38 cellular contexts compared by ENCODE assay signal in the genomic region with DNA sequence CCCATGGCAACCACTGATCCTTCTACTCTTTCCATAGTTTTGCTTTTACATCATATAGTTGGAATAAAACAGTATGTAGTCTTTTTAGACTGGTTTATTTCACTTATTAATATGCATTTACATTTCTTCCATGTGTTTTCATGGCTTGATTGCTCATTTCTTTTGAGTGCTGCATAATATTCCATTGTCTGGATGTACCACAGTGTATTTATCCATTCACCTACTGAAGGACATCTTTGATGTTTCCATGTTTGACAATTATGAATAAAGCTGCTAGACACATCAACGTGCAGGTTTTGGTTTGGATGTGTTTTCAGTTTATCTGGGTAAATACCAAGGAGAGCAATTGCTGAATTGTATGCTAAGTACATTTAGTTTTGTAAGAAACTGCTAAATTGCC.
"Had no signal": no experiment of that assay in that cellular context is flagged by ENCODE, and none has a peak within 500 bp of the region (broad histone marks: within the 10 kb centered on the region; RNA-seq: fewer than 3 reads in every experiment).

No MANE protein-coding gene starts in this region.

- H3K4me1 Mint-ChIP-seq: activated naive CD4-positive, alpha-beta T cell treated with anti-CD3 and anti-CD28 coated beads, Interleukin-2, amount 10 ng/mL, durations not matched to agents 7 days and 5 days; activated naive CD4-positive, alpha-beta T cell treated with anti-CD3 and anti-CD28 coated beads, Interleukin-2, amount 50 U/mL, for 24 hours; activated naive CD8-positive, alpha-beta T cell treated with anti-CD3 and anti-CD28 coated beads for 36 hours; activated naive CD8-positive, alpha-beta T cell treated with anti-CD3 and anti-CD28 coated beads, Interleukin-2, amount 10 ng/mL, durations not matched to agents 7 days and 5 days; activated naive CD8-positive, alpha-beta T cell treated with anti-CD3 and anti-CD28 coated beads, Interleukin-2, amount 50 U/mL, for 24 hours; activated T-helper 17 cell treated with anti-CD3 and anti-CD28 coated beads, Interleukin-2, amount 50 U/mL, for 72 hours; brain; central memory CD8-positive, alpha-beta T cell had no signal

- H3K4me1 ChIP-seq: adrenal gland, ascending aorta, body of pancreas, breast epithelium had no signal

- H3K4me3 ChIP-seq: adrenal gland, ascending aorta, body of pancreas, breast epithelium, cardiac muscle cell had no signal

- H3K9me3 Mint-ChIP-seq: activated naive CD4-positive, alpha-beta T cell treated with anti-CD3 and anti-CD28 coated beads, Interleukin-2, amount 10 ng/mL, durations not matched to agents 7 days and 5 days; activated T-helper 1 cell treated with anti-CD3 and anti-CD28 coated beads, Interleukin-12 subunit alpha, Interleukin-12 subunit beta, Interleukin-2, Interleukin-4 antibody, amounts not matched to agents 30 ng/mL and 10 ng/mL and 1 ng/mL, durations not matched to agents 14 hours and 24 hours and 36 hours; activated T-helper 17 cell treated with anti-CD3 and anti-CD28 coated beads, Interleukin-2, amount 50 U/mL, for 72 hours; activated T-helper 2 cell treated with anti-CD3 and anti-CD28 coated beads, Interferon-gamma antibody, Interleukin-2, Interleukin-4, amounts not matched to agents 10 μg/mL and 5 μg/mL and 100 μg/mL, durations not matched to agents 14 hours and 24 hours and 36 hours; central memory CD8-positive, alpha-beta T cell had no signal

- H3K27me3 Mint-ChIP-seq: activated naive CD4-positive, alpha-beta T cell treated with anti-CD3 and anti-CD28 coated beads, Interleukin-2, amount 10 ng/mL, durations not matched to agents 7 days and 5 days; activated naive CD4-positive, alpha-beta T cell treated with anti-CD3 and anti-CD28 coated beads, Interleukin-2, amount 50 U/mL, for 24 hours; activated naive CD8-positive, alpha-beta T cell; activated naive CD8-positive, alpha-beta T cell treated with anti-CD3 and anti-CD28 coated beads for 36 hours; activated naive CD8-positive, alpha-beta T cell treated with anti-CD3 and anti-CD28 coated beads, Interleukin-2, amount 10 ng/mL, durations not matched to agents 7 days and 5 days; activated naive CD8-positive, alpha-beta T cell treated with anti-CD3 and anti-CD28 coated beads, Interleukin-2, amount 50 U/mL, for 24 hours; activated T-helper 17 cell treated with anti-CD3 and anti-CD28 coated beads, Interleukin-2, amount 50 U/mL, for 72 hours; brain; central memory CD8-positive, alpha-beta T cell had no signal

- ATAC-seq: activated naive CD4-positive, alpha-beta T cell treated with anti-CD3 and anti-CD28 coated beads, Interleukin-2, amount 50 U/mL, for 72 hours; activated naive CD8-positive, alpha-beta T cell treated with anti-CD3 and anti-CD28 coated beads, Interleukin-2, amount 50 U/mL, for 24 hours; activated T-cell treated with anti-CD3 and anti-CD28 coated beads, Interleukin-2, amount 50 U/mL, for 4 hours; activated T-cell treated with anti-CD3 and anti-CD28 coated beads, Interleukin-2, amount 50 U/mL, for 72 hours; activated T-helper 17 cell treated with anti-CD3 and anti-CD28 coated beads, Interleukin-2, amount 50 U/mL, for 72 hours; body of pancreas had no signal

- FAIRE-seq: bronchial epithelial cell, colon had no signal

- H3K9me3 ChIP-seq: adrenal gland, ascending aorta, body of pancreas had no signal

- DNase-seq: activated effector memory CD4-positive, alpha-beta T cell treated with anti-CD3 and anti-CD28 coated beads, Interleukin-2, amount 50 U/mL, for 16 hours; activated effector memory CD4-positive, alpha-beta T cell treated with Interleukin-2 at 50 U/mL for 16 hours; activated gamma-delta T cell; activated gamma-delta T cell treated with Interleukin-2 at 50 U/mL for 16 hours; activated naive CD4-positive, alpha-beta T cell; activated naive CD4-positive, alpha-beta T cell treated with anti-CD3 and anti-CD28 coated beads for 36 hours; activated naive CD4-positive, alpha-beta T cell treated with anti-CD3 and anti-CD28 coated beads, Interleukin-2, amount 10 ng/mL, durations not matched to agents 7 days and 5 days; activated naive CD4-positive, alpha-beta T cell treated with anti-CD3 and anti-CD28 coated beads, Interleukin-2, amount 50 U/mL, for 16 hours; activated naive CD4-positive, alpha-beta T cell treated with Interleukin-2 at 50 U/mL for 16 hours; activated naive CD8-positive, alpha-beta T cell treated with anti-CD3 and anti-CD28 coated beads for 36 hours; activated naive CD8-positive, alpha-beta T cell treated with anti-CD3 and anti-CD28 coated beads, Interleukin-2, amount 10 ng/mL, durations not matched to agents 7 days and 5 days; activated naive CD8-positive, alpha-beta T cell treated with anti-CD3 and anti-CD28 coated beads, Interleukin-2, amount 50 U/mL, for 24 hours; activated T-cell treated with anti-CD3 and anti-CD28 coated beads, Interleukin-2, amount 50 U/mL, for 4 hours; activated T-cell treated with anti-CD3 and anti-CD28 coated beads, Interleukin-2, amount 50 U/mL, for 48 hours; activated T-cell treated with anti-CD3 and anti-CD28 coated beads, Interleukin-2, amount 50 U/mL, for 72 hours; adrenal gland; amniotic stem cell; amygdala; anterior cingulate cortex; aorta; body of pancreas; brain microvascular endothelial cell; caudate nucleus; central memory CD4-positive, alpha-beta T cell; cerebellar nuclear complex had no signal

- H3K27me3 ChIP-seq: adrenal gland, ascending aorta, body of pancreas, brain microvascular endothelial cell, breast epithelium, cardiac muscle cell had no signal

- H3K27ac Mint-ChIP-seq: activated naive CD4-positive, alpha-beta T cell treated with anti-CD3 and anti-CD28 coated beads for 36 hours; activated naive CD4-positive, alpha-beta T cell treated with anti-CD3 and anti-CD28 coated beads, Interleukin-2, amount 10 ng/mL, durations not matched to agents 7 days and 5 days; activated naive CD4-positive, alpha-beta T cell treated with anti-CD3 and anti-CD28 coated beads, Interleukin-2, amount 50 U/mL, for 24 hours; activated naive CD4-positive, alpha-beta T cell treated with anti-CD3 and anti-CD28 coated beads, Interleukin-2, amount 50 U/mL, for 72 hours; activated naive CD8-positive, alpha-beta T cell; activated naive CD8-positive, alpha-beta T cell treated with anti-CD3 and anti-CD28 coated beads for 36 hours; activated naive CD8-positive, alpha-beta T cell treated with anti-CD3 and anti-CD28 coated beads, Interleukin-2, amount 10 ng/mL, durations not matched to agents 7 days and 5 days; activated naive CD8-positive, alpha-beta T cell treated with anti-CD3 and anti-CD28 coated beads, Interleukin-2, amount 50 U/mL, for 24 hours; activated T-cell treated with anti-CD3 and anti-CD28 coated beads, Interleukin-2, amount 50 U/mL, for 72 hours; activated T-helper 1 cell treated with anti-CD3 and anti-CD28 coated beads, Interleukin-12 subunit alpha, Interleukin-12 subunit beta, Interleukin-2, Interleukin-4 antibody, amounts not matched to agents 30 ng/mL and 10 ng/mL and 1 ng/mL, durations not matched to agents 14 hours and 24 hours and 36 hours; activated T-helper 17 cell treated with anti-CD3 and anti-CD28 coated beads, Interleukin-2, amount 50 U/mL, for 72 hours; activated T-helper 2 cell treated with anti-CD3 and anti-CD28 coated beads, Interferon-gamma antibody, Interleukin-2, Interleukin-4, amounts not matched to agents 10 μg/mL and 5 μg/mL and 100 μg/mL, durations not matched to agents 14 hours and 24 hours and 36 hours; brain had no signal

- H3K27ac ChIP-seq: adrenal gland, ascending aorta, body of pancreas, brain microvascular endothelial cell, breast epithelium, cardiac muscle cell had no signal

- H3K4me3 Mint-ChIP-seq: activated naive CD4-positive, alpha-beta T cell treated with anti-CD3 and anti-CD28 coated beads for 36 hours; activated naive CD4-positive, alpha-beta T cell treated with anti-CD3 and anti-CD28 coated beads, Interleukin-2, amount 10 ng/mL, durations not matched to agents 7 days and 5 days; activated naive CD4-positive, alpha-beta T cell treated with anti-CD3 and anti-CD28 coated beads, Interleukin-2, amount 50 U/mL, for 24 hours; activated naive CD8-positive, alpha-beta T cell; activated naive CD8-positive, alpha-beta T cell treated with anti-CD3 and anti-CD28 coated beads for 36 hours; activated naive CD8-positive, alpha-beta T cell treated with anti-CD3 and anti-CD28 coated beads, Interleukin-2, amount 10 ng/mL, durations not matched to agents 7 days and 5 days; activated naive CD8-positive, alpha-beta T cell treated with anti-CD3 and anti-CD28 coated beads, Interleukin-2, amount 50 U/mL, for 24 hours; activated T-cell treated with anti-CD3 and anti-CD28 coated beads, Interleukin-2, amount 50 U/mL, for 4 hours; activated T-cell treated with anti-CD3 and anti-CD28 coated beads, Interleukin-2, amount 50 U/mL, for 72 hours; activated T-helper 1 cell treated with anti-CD3 and anti-CD28 coated beads, Interleukin-12 subunit alpha, Interleukin-12 subunit beta, Interleukin-2, Interleukin-4 antibody, amounts not matched to agents 30 ng/mL and 10 ng/mL and 1 ng/mL, durations not matched to agents 14 hours and 24 hours and 36 hours; activated T-helper 17 cell treated with anti-CD3 and anti-CD28 coated beads, Interleukin-2, amount 50 U/mL, for 72 hours; brain; central memory CD8-positive, alpha-beta T cell had no signal

- H3K36me3 ChIP-seq: adrenal gland, ascending aorta, brain microvascular endothelial cell, breast epithelium, cardiac muscle cell had no signal
